Comparison of ENCODE assay signal across 18 cellular contexts in genomic region chr21:19553930-19554615, GRCh38.
DNase-seq lines count a peak whose midpoint lies in the region; ATAC-seq lines count a peak whose summit lies in the region.
"Had no signal": no experiment of that assay in that cellular context is flagged by ENCODE, and none has a peak within 500 bp of the region (broad histone marks: within the 10 kb centered on the region; RNA-seq: fewer than 3 reads in every experiment).

No MANE protein-coding gene starts in this region.

- no peak overlapping the region for H3K27ac ChIP-seq in SK-N-MC

- H3K27me3 ChIP-seq in H7 (ENCODE audit: control insufficient read depth, insufficient read depth, low read length), result no peaks in the 10 kb centered on the region

- H3K36me3 ChIP-seq in H7 (replicated peaks; ENCODE audit: control insufficient read depth, insufficient read depth, low read length), result no peaks in the 10 kb centered on the region
- no peaks in the 10 kb centered on the region for H3K36me3 ChIP-seq in SK-N-MC (ENCODE audit: insufficient read depth, low read length)

- no peak for ATAC-seq in GM21367 (IDR thresholded peaks at IDR 0.05; ENCODE audit: unreplicated experiment)
- ATAC-seq in GM19452 (IDR thresholded peaks at IDR 0.05; ENCODE audit: unreplicated experiment), result no peak
- ATAC-seq: activated CD8-positive, alpha-beta memory T cell treated with anti-CD3 and anti-CD28 coated beads, Interleukin-2, amount 10 ng/mL, durations not matched to agents 7 days and 5 days had no signal

- H3K9ac ChIP-seq in SK-N-MC (ENCODE audit: insufficient read length), result no peak overlapping the region

- H3K4me3 ChIP-seq in H7 (ENCODE audit: insufficient read depth, low read depth, low read length) (no peak overlapping the region), SK-N-MC (peak overlapping the region; percentile 10; the same call in 1 of the 2 replicates)

- no peaks in the 10 kb centered on the region for H3K9me3 ChIP-seq in SK-N-MC (ENCODE audit: low read depth, low read length)

- peak; percentile 23 for DNase-seq in H7
- DNase-seq in NCI-H1417 treated with DMSO at 0.1 percent for 48 hours (lab: John Stamatoyannopoulos, UW), result peak; percentile 47
- peak; percentile 6 for DNase-seq in SK-N-MC (ENCODE audit: low read depth, low spot score)
- peak; percentile 33 for DNase-seq in iPS-NIHi7 (ENCODE audit: extremely low spot score)
- DNase-seq in COLO829 (ENCODE audit: low spot score), result no peak
- DNase-seq: activated CD4-positive, alpha-beta T cell treated with anti-CD3 and anti-CD28 coated beads, Interleukin-2, amount 50 U/mL, for 1 hour; activated CD8-positive, alpha-beta memory T cell treated with anti-CD3 and anti-CD28 coated beads, Interleukin-2, amount 10 ng/mL, durations not matched to agents 7 days and 5 days; activated naive CD4-positive, alpha-beta T cell treated with anti-CD3 and anti-CD28 coated beads, Interleukin-2, amount 50 U/mL, for 16 hours; DMS153; GDM1; GOT3; Kasumi-1; mesenchymal stem cell; NCI-H526 treated with DMSO at 0.1 percent for 48 hours; OCI-M1; trophoblast cell had no signal
